In the genomic region with DNA sequence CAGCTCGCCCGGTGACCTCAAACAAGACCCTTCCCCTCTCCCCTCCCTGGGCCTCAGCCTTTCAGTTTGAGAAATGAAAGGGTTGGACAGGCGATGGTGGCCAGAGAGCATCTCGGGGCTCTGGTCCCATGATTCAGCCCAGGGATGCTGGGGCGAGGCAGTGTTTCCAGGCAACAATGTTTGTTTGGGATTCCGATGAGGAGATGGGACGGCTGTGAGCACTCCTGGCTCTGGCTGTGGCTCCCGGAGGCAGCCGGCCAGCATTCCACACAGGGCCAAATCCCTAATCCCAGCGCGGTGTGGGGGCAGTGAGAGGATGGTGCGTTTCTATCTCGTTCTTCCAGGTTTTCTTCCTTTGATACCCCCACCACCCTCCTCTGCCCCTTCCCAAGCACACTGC, we compare ENCODE assay signal across 13 cellular contexts.
DNase-seq lines count a peak whose midpoint lies in the region; ATAC-seq and TF ChIP-seq lines count a peak whose summit lies in the region.
"Had no signal": no experiment of that assay in that cellular context is flagged by ENCODE, and none has a peak within 500 bp of the region (broad histone marks: within the 10 kb centered on the region; RNA-seq: fewer than 3 reads in every experiment).

No MANE protein-coding gene starts in this region.

- no peak for TF ChIP-seq CTCF in choroid plexus epithelial cell (conservative IDR thresholded peaks at IDR 0.05; ENCODE audit: low read depth, low read length)
- TF ChIP-seq CTCF in lower lobe of right lung (IDR thresholded peaks at IDR 0.05) = no peak
- no peak for TF ChIP-seq CTCF in tibial nerve (IDR thresholded peaks at IDR 0.05)
- no peak for TF ChIP-seq CTCF in OCI-LY7 (conservative IDR thresholded peaks at IDR 0.05; ENCODE audit: low read length)

- CTCF ChIA-PET in OCI-LY7 (lab: Charles Lee; ENCODE audit: unreplicated experiment) = no interaction called here

- BruUV-seq in OCI-LY7 (replicated peaks; lab: Mats Ljungman, UMichigan) = no TSS peak

- WGBS in tibial nerve, 2 donors = 52 to 57% methylated on average over 13 of the region's 13 CpGs

- H3K9me2 ChIP-seq in OCI-LY7 (ENCODE audit: insufficient read depth, low read length) = no peaks in the 10 kb centered on the region

- ATAC-seq in lower lobe of right lung = peak; percentile 26 to 51
- ATAC-seq in HG03469 (IDR thresholded peaks at IDR 0.05; ENCODE audit: unreplicated experiment) = no peak
- no peak for ATAC-seq in HG02970 (IDR thresholded peaks at IDR 0.05; ENCODE audit: low FRiP score, unreplicated experiment)

- peak; percentile 73 for DNase-seq in HCEC 1CT
- peak; percentile 20 for DNase-seq in choroid plexus epithelial cell (ENCODE audit: low read depth)
- no peak for DNase-seq in lower lobe of right lung
- DNase-seq in tibial nerve (ENCODE audit: low spot score in 2 of 2) = peak; percentile 52 to 78
- no peak for DNase-seq in OCI-LY7 (ENCODE audit: low spot score)
- DNase-seq in effector memory CD4-positive, alpha-beta T cell = no peak
- DNase-seq: activated CD4-positive, CD25-positive, alpha-beta regulatory T cell treated with anti-CD3 and anti-CD28 coated beads, Interleukin-2, amount 50 U/mL, for 72 hours; activated gamma-delta T cell treated with Interleukin-2 at 50 U/mL for 16 hours; effector CD4-positive, alpha-beta T cell; NCI-H1694 treated with DMSO at 0.1 percent for 48 hours had no signal

- H3K27me3 ChIP-seq in lower lobe of right lung (ENCODE audit: low read depth) (peaks cover 28% of the 10 kb centered on the region), tibial nerve (peaks cover 0 to 17% of the 10 kb centered on the region in 2 donors)
- peaks cover 13% of the 10 kb centered on the region for H3K27me3 ChIP-seq in effector memory CD4-positive, alpha-beta T cell (replicated peaks; ENCODE audit: control insufficient read depth, insufficient read depth, low read length, poor library complexity, severe bottlenecking)

- peak in 1 of 2 donors; percentile 60 for TF ChIP-seq EP300 in tibial nerve (IDR thresholded peaks at IDR 0.05)

- H3K4me1 ChIP-seq in lower lobe of right lung (peaks cover 13% of the 10 kb centered on the region), tibial nerve (peaks cover 0 to 53% (median 0%) of the 10 kb centered on the region in 4 donors), OCI-LY7 (ENCODE audit: insufficient read depth, low read length, poor library complexity, severe bottlenecking) (no peaks in the 10 kb centered on the region)
- no peaks in the 10 kb centered on the region for H3K4me1 ChIP-seq in effector memory CD4-positive, alpha-beta T cell (ENCODE audit: control insufficient read depth, insufficient read depth, low read length, poor library complexity, severe bottlenecking)

- H3K9me3 ChIP-seq in lower lobe of right lung (no peaks in the 10 kb centered on the region), tibial nerve (no peaks in the 10 kb centered on the region), OCI-LY7 (ENCODE audit: low read length) (no peaks in the 10 kb centered on the region)
- H3K9me3 ChIP-seq in effector memory CD4-positive, alpha-beta T cell (ENCODE audit: control insufficient read depth, low read length) = no peaks in the 10 kb centered on the region

- H3K79me2 ChIP-seq in OCI-LY7 (ENCODE audit: insufficient read depth, low read depth, low read length) = no peaks in the 10 kb centered on the region

- no peaks in the 10 kb centered on the region for H3K36me3 ChIP-seq in lower lobe of right lung
- no peaks in the 10 kb centered on the region for H3K36me3 ChIP-seq in tibial nerve
- no peaks in the 10 kb centered on the region for H3K36me3 ChIP-seq in OCI-LY7 (ENCODE audit: insufficient read depth, low read length)
- no peaks in the 10 kb centered on the region for H3K36me3 ChIP-seq in effector memory CD4-positive, alpha-beta T cell (ENCODE audit: control insufficient read depth, insufficient read depth, low read length)

- H4K20me1 ChIP-seq in OCI-LY7 (ENCODE audit: insufficient read depth, low read length) = no peaks in the 10 kb centered on the region

- no peak overlapping the region for H3K4me2 ChIP-seq in OCI-LY7 (ENCODE audit: low read length)
- H3K4me2 ChIP-seq: PC-9 had no signal

- POLR2A ChIA-PET in OCI-LY7 (lab: Charles Lee) = no interaction called here

- H3K4me3 ChIP-seq in choroid plexus epithelial cell (ENCODE audit: low read depth, low read length) (no peak overlapping the region), lower lobe of right lung (no peak overlapping the region), tibial nerve (no peak overlapping the region), OCI-LY7 (ENCODE audit: low read depth, low read length, poor library complexity, severe bottlenecking) (no peak overlapping the region)
- no peak overlapping the region for H3K4me3 ChIP-seq in effector memory CD4-positive, alpha-beta T cell (ENCODE audit: insufficient read depth, low read depth, low read length, poor library complexity, severe bottlenecking)
- H3K4me3 ChIP-seq: PC-9 had no signal

- H2AFZ ChIP-seq in OCI-LY7 (ENCODE audit: low read length) = no peak overlapping the region
- H2AFZ ChIP-seq: PC-9 had no signal

- no peak for TF ChIP-seq POLR2A in tibial nerve (IDR thresholded peaks at IDR 0.05)

- H3K27ac ChIP-seq in lower lobe of right lung (peak overlapping the region; percentile 41), tibial nerve (peak overlapping the region in 3 of 4 donors; percentile 17 to 76 (median 40)), OCI-LY7 (ENCODE audit: low read depth, low read length, poor library complexity, severe bottlenecking) (no peak overlapping the region)
- H3K27ac ChIP-seq in effector memory CD4-positive, alpha-beta T cell (ENCODE audit: insufficient read depth, low read length, poor library complexity, severe bottlenecking) = no peak overlapping the region
- H3K27ac ChIP-seq: PC-9 had no signal

- intact Hi-C loops in lower lobe of right lung (cut with DNase I) (no loop called here), OCI-LY7 (cut with micrococcal nuclease; ENCODE audit: unreplicated experiment) (no loop called here)

Comparison
In these comparisons a context has a peak if more than half of its experiments do, and no peak if none do; other contexts are left out.
1. DNase-seq: peak in HCEC 1CT (single experiment), choroid plexus epithelial cell (single experiment) and tibial nerve (2 of 2); none in lower lobe of right lung (single experiment), OCI-LY7 (single experiment) and effector memory CD4-positive, alpha-beta T cell (0 of 3).
2. ATAC-seq: peak in lower lobe of right lung (2 of 2); none in HG03469 (single experiment) and HG02970 (single experiment).
3. H3K27ac ChIP-seq: peak in lower lobe of right lung (single experiment) and tibial nerve (3 of 4); none in OCI-LY7 (single experiment) and effector memory CD4-positive, alpha-beta T cell (single experiment).